9 cellular contexts compared by ENCODE assay signal in genomic region chr5:134451618-134452505, GRCh38. TPM values are rescaled to one million over a fixed set of nuclear protein-coding genes. Genes with fewer than 3 reads are reported as not detected.
DNase-seq lines count a peak whose midpoint lies in the region; ATAC-seq and TF ChIP-seq lines count a peak whose summit lies in the region.
"Had no signal": no experiment of that assay in that cellular context is flagged by ENCODE, and none has a peak within 500 bp of the region (broad histone marks: within the 10 kb centered on the region; RNA-seq: fewer than 3 reads in every experiment).

No MANE protein-coding gene starts in this region.

- no peak overlapping the region for H3K27ac ChIP-seq in MM.1S (ENCODE audit: low read length)

- no peak overlapping the region for H2AFZ ChIP-seq in MM.1S (ENCODE audit: low read length)

- no peaks in the 10 kb centered on the region for H3K36me3 ChIP-seq in MM.1S (replicated peaks; ENCODE audit: insufficient read depth, low read length)

- H3K9me3 ChIP-seq in T-helper 17 cell (ENCODE audit: control insufficient read depth, low read length, poor library complexity, severe bottlenecking) = no peaks in the 10 kb centered on the region
- H3K9me3 ChIP-seq in MM.1S (replicated peaks; ENCODE audit: insufficient read depth, low read length) = no peaks in the 10 kb centered on the region

- H3K4me1 ChIP-seq in MM.1S (ENCODE audit: low read length) = no peaks in the 10 kb centered on the region

- ATAC-seq in T-helper 17 cell (no peak), HG02885 (IDR thresholded peaks at IDR 0.05; ENCODE audit: poor library complexity, unreplicated experiment) (no peak)

- no peaks in the 10 kb centered on the region for H3K27me3 ChIP-seq in MM.1S (replicated peaks; ENCODE audit: insufficient read depth, low read length)

- no peak overlapping the region for H3K4me3 ChIP-seq in foreskin fibroblast (ENCODE audit: low read depth in 1 of 2, low read length in 2 of 2)
- H3K4me3 ChIP-seq in MM.1S (ENCODE audit: low read length) = no peak overlapping the region

- no peaks in the 10 kb centered on the region for H3K27me3 Mint-ChIP-seq in T-helper 17 cell

- H3K4me1 Mint-ChIP-seq in T-helper 17 cell = peaks cover 8% of the 10 kb centered on the region

- H3K4me2 ChIP-seq in MM.1S (ENCODE audit: low read depth, low read length) = no peak overlapping the region

- H3F3A ChIP-seq in MM.1S (ENCODE audit: insufficient read depth, low read length) = no peaks in the 10 kb centered on the region

- TF ChIP-seq CTCF in foreskin fibroblast (IDR thresholded peaks at IDR 0.05; ENCODE audit: low read depth, low read length) (no peak), MM.1S (IDR thresholded peaks at IDR 0.05; ENCODE audit: low read length) (no peak)

- intact Hi-C loops in posterior cingulate gyrus (cut with DNase I) = no loop called here

- no peaks in the 10 kb centered on the region for H3K79me2 ChIP-seq in MM.1S (ENCODE audit: low read length)

- DNase-seq in DMS53 treated with DMSO at 0.1 percent for 48 hours (lab: John Stamatoyannopoulos, UW; ENCODE audit: unreplicated experiment) (peak; percentile 27), RPMI7951 (ENCODE audit: low read depth) (peak; percentile 79), foreskin fibroblast (peak; percentile 71 to 91), posterior cingulate gyrus (peak in 6 of 10 donors; percentile 20 to 87 (median 42)), T-helper 17 cell (no peak), MM.1S (no peak)
- DNase-seq in stimulated activated naive CD4-positive, alpha-beta T cell (lab: John Stamatoyannopoulos, UW) = no peak
- DNase-seq: NCI-H524 treated with DMSO at 0.1 percent for 48 hours had no signal

- no peak overlapping the region for H3K9ac ChIP-seq in MM.1S (ENCODE audit: low read length)

- no peak overlapping the region for H3K4me3 Mint-ChIP-seq in T-helper 17 cell

- H3K27ac Mint-ChIP-seq in T-helper 17 cell = no peak overlapping the region

- H3K36me3 Mint-ChIP-seq in T-helper 17 cell (ENCODE audit: low read depth) = no peaks in the 10 kb centered on the region

- no peaks in the 10 kb centered on the region for H3K9me2 ChIP-seq in MM.1S (replicated peaks; ENCODE audit: insufficient read depth, low read length)

- no peaks in the 10 kb centered on the region for H4K20me1 ChIP-seq in MM.1S (ENCODE audit: insufficient read depth, low read length)

RNA-seq across cellular contexts. Expression of gene CDKN2AIPNL, which starts 40.2 kb away (rescaled TPM):
- 48.3 and 60.4 TPM in 2 replicates for total RNA-seq in RPMI7951 (2014; rRNA removed; shearing (Covaris generic))
- total RNA-seq in T-helper 17 cell = 10 to 100 TPM; 16.6 to 17.5 TPM

Comparison
In these comparisons a context has a peak if more than half of its experiments do, and no peak if none do; other contexts are left out.
1. DNase-seq: peak in DMS53 treated with DMSO at 0.1 percent for 48 hours (single experiment), RPMI7951 (single experiment), foreskin fibroblast (2 of 2) and posterior cingulate gyrus (6 of 10); none in T-helper 17 cell (0 of 3), MM.1S (single experiment) and stimulated activated naive CD4-positive, alpha-beta T cell (0 of 6).